Comparison of ENCODE assay signal across 22 cellular contexts in the genomic region with DNA sequence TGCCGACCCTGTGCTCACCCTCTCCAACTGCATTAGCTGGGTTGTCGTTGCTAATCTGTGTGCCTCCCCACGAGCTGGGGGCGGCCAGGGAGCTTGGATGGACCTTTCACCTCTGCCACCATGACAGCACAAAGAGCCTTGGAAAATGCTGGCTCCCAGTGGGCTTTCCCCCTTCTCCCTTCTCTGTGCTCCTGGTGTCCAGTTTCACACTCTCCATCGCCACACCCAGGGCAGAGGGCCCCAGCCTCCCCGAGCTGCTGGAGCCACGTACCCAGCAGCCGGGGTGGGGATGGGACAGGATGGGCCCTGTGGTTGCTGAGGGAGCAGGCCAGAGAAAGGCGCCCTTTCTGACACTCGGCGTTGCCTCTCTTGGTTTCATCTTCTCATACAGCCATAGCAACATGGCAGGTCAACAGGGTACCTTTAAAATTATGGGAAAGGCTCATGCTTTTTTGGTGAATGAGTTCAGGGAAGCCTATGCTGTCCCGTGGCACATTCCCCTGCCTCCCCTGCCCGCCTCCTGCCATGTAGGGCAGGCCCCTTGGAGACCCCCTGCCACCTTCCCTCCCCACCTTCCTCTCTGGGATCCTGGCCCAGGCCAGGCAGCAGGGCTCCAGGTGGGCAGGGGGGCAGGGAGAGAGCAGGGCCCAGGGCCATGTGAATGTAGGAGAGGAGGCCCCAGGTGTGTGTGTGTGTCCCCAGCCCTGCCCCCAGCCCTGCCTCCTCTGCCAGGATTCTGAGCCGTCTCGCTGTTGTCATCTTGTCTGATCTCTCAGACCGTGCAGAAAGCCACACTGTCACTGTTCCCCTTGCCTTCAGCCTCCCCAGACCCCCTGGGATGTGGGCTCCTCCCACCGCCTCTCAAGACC.
"Had no signal": no experiment of that assay in that cellular context is flagged by ENCODE, and none has a peak within 500 bp of the region (broad histone marks: within the 10 kb centered on the region; RNA-seq: fewer than 3 reads in every experiment).

No MANE protein-coding gene starts in this region.

- H3K27ac ChIP-seq: adrenal gland, esophagus muscularis mucosa, gastroesophageal sphincter, heart right ventricle, spleen, thyroid gland had no signal

- ATAC-seq: activated T-cell treated with anti-CD3 and anti-CD28 coated beads, Interleukin-2, amount 50 U/mL, for 72 hours; gastroesophageal sphincter; heart right ventricle; naive thymus-derived CD8-positive, alpha-beta T cell; stimulated activated memory B cell treated with anti-CD40 and anti-IgM and Interleukin-4, amounts not matched to agents 10 μg/mL and 1 μg/mL and 100 μg/mL, for 72 hours; T-cell had no signal

- H3K27me3 ChIP-seq: thyroid gland had no signal

- H3K4me1 Mint-ChIP-seq: activated naive CD4-positive, alpha-beta T cell treated with anti-CD3 and anti-CD28 coated beads, Interleukin-2, amount 50 U/mL, for 24 hours; T-cell had no signal

- H3K4me3 Mint-ChIP-seq: activated naive CD4-positive, alpha-beta T cell treated with anti-CD3 and anti-CD28 coated beads, Interleukin-2, amount 50 U/mL, for 24 hours; activated T-cell treated with anti-CD3 and anti-CD28 coated beads, Interleukin-2, amount 50 U/mL, for 72 hours; naive thymus-derived CD8-positive, alpha-beta T cell; stimulated activated memory B cell treated with anti-CD40 and anti-IgM and Interleukin-4, amounts not matched to agents 10 μg/mL and 1 μg/mL and 100 μg/mL, for 72 hours; T-cell had no signal

- H3K27ac Mint-ChIP-seq: activated naive CD4-positive, alpha-beta T cell treated with anti-CD3 and anti-CD28 coated beads, Interleukin-2, amount 50 U/mL, for 24 hours; activated T-cell treated with anti-CD3 and anti-CD28 coated beads, Interleukin-2, amount 50 U/mL, for 72 hours; stimulated activated memory B cell treated with anti-CD40 and anti-IgM and Interleukin-4, amounts not matched to agents 10 μg/mL and 1 μg/mL and 100 μg/mL, for 72 hours; T-cell had no signal

- H3K36me3 Mint-ChIP-seq: activated naive CD4-positive, alpha-beta T cell treated with anti-CD3 and anti-CD28 coated beads, Interleukin-2, amount 50 U/mL, for 24 hours; naive thymus-derived CD8-positive, alpha-beta T cell; stimulated activated memory B cell treated with anti-CD40 and anti-IgM and Interleukin-4, amounts not matched to agents 10 μg/mL and 1 μg/mL and 100 μg/mL, for 72 hours; T-cell had no signal

- H3K36me3 ChIP-seq: adrenal gland, esophagus muscularis mucosa, gastroesophageal sphincter, heart right ventricle, spleen, thyroid gland had no signal

- H3K27me3 Mint-ChIP-seq: activated naive CD4-positive, alpha-beta T cell treated with anti-CD3 and anti-CD28 coated beads, Interleukin-2, amount 50 U/mL, for 24 hours; stimulated activated memory B cell treated with anti-CD40 and anti-IgM and Interleukin-4, amounts not matched to agents 10 μg/mL and 1 μg/mL and 100 μg/mL, for 72 hours; T-cell had no signal

- H3K9me3 ChIP-seq: adrenal gland, esophagus muscularis mucosa, gastroesophageal sphincter, spleen, thyroid gland had no signal

- H3K4me3 ChIP-seq: adrenal gland, esophagus muscularis mucosa, gastroesophageal sphincter, heart right ventricle, spleen, thyroid gland had no signal

- H3K9me3 Mint-ChIP-seq: activated naive CD4-positive, alpha-beta T cell treated with anti-CD3 and anti-CD28 coated beads, Interleukin-2, amount 50 U/mL, for 24 hours; activated T-cell treated with anti-CD3 and anti-CD28 coated beads, Interleukin-2, amount 50 U/mL, for 72 hours; naive thymus-derived CD8-positive, alpha-beta T cell; stimulated activated memory B cell treated with anti-CD40 and anti-IgM and Interleukin-4, amounts not matched to agents 10 μg/mL and 1 μg/mL and 100 μg/mL, for 72 hours; T-cell had no signal

- DNase-seq: activated CD4-positive, alpha-beta T cell treated with anti-CD3 and anti-CD28 coated beads, Interleukin-2, amount 50 U/mL, for 1 hour; activated CD4-positive, CD25-positive, alpha-beta regulatory T cell treated with anti-CD3 and anti-CD28 coated beads, Interleukin-2, amount 50 U/mL, for 72 hours; activated CD8-positive, alpha-beta memory T cell treated with anti-CD3 and anti-CD28 coated beads for 24 hours; activated CD8-positive, alpha-beta memory T cell treated with anti-CD3 and anti-CD28 coated beads, Interleukin-2, amount 50 U/mL, for 48 hours; activated effector memory CD4-positive, alpha-beta T cell treated with anti-CD3 and anti-CD28 coated beads, Interleukin-2, amount 50 U/mL, for 16 hours; activated T-cell treated with anti-CD3 and anti-CD28 coated beads, Interleukin-2, amount 50 U/mL, for 72 hours; adrenal gland; dermis blood vessel endothelial cell; effector memory CD4-positive, alpha-beta T cell; heart right ventricle; mesenchymal stem cell; naive thymus-derived CD8-positive, alpha-beta T cell; nucleus accumbens; retina; stimulated activated CD4-positive, alpha-beta T cell treated with anti-CD3 and anti-CD28 coated beads, Interleukin-4, amount 100 ng/mL, for 4 hours; T-cell; thyroid gland had no signal
